ENCODE assay signal across 16 cellular contexts in the genomic region with DNA sequence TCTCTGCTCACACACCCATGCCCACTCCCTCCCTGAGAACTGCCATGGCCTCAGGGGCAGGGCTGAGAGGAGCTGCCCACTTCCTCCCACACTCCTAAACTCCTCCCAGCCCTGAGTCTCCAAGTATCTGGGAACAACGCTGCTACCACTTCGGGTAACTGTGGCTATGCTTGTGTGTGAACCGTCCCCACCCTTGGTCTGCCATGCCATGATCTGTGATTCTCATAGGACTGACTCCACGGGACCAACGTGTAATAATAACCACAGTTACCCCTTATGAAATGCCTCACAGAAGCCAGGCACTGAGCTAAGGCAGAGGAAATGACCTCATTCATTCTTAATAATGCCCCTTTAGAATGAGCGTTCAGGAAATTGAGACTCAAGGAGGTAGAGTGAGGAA.
DNase-seq lines count a peak whose midpoint lies in the region; ATAC-seq, FAIRE-seq and TF ChIP-seq lines count a peak whose summit lies in the region.
"Had no signal": no experiment of that assay in that cellular context is flagged by ENCODE, and none has a peak within 500 bp of the region (broad histone marks: within the 10 kb centered on the region; RNA-seq: fewer than 3 reads in every experiment).

No MANE protein-coding gene starts in this region.

- in situ Hi-C loops in brain microvascular endothelial cell (cut with HindIII; ENCODE audit: low pct_ligation_motif_present, low sequenced_read_pairs) = no loop called here

- FAIRE-seq in HTR-8/SVneo (lab: Jason Lieb, UNC) = peak; percentile 79

- intact Hi-C loops in CD14-positive monocyte (cut with micrococcal nuclease) = no loop called here
- intact Hi-C loops in lower lobe of right lung (cut with DNase I) = no loop called here

- H3K4me1 ChIP-seq in lower lobe of right lung = peaks cover 10% of the 10 kb centered on the region
- H3K4me1 ChIP-seq: Peyer's patch had no signal

- no peaks in the 10 kb centered on the region for H3K9me3 Mint-ChIP-seq in CD14-positive monocyte

- ATAC-seq in lower lobe of right lung (peak; percentile 45 to 72), GM18858 (IDR thresholded peaks at IDR 0.05; ENCODE audit: unreplicated experiment) (no peak)

- H3K27me3 Mint-ChIP-seq in CD14-positive monocyte (ENCODE audit: low read depth in 3 of 3) = peaks cover 0 to 7% (median 2%) of the 10 kb centered on the region in 3 donors

- TF ChIP-seq CTCF in CD14-positive monocyte (IDR thresholded peaks at IDR 0.05) = no peak
- no peak for TF ChIP-seq CTCF in brain microvascular endothelial cell (IDR thresholded peaks at IDR 0.05; ENCODE audit: low read depth, low read length, missing control alignments)
- TF ChIP-seq CTCF in lower lobe of right lung (IDR thresholded peaks at IDR 0.05) = no peak

- peak overlapping the region in 1 of 2 donors; percentile 67 for H3K4me3 Mint-ChIP-seq in CD14-positive monocyte
- H3K4me3 Mint-ChIP-seq: B cell had no signal

- H3K36me3 ChIP-seq in brain microvascular endothelial cell (replicated peaks) (no peaks in the 10 kb centered on the region), lower lobe of right lung (no peaks in the 10 kb centered on the region)
- H3K36me3 ChIP-seq: Peyer's patch had no signal

- no peaks in the 10 kb centered on the region for H3K27me3 ChIP-seq in brain microvascular endothelial cell (replicated peaks)
- H3K27me3 ChIP-seq in lower lobe of right lung (ENCODE audit: low read depth) = no peaks in the 10 kb centered on the region
- H3K27me3 ChIP-seq: Peyer's patch had no signal

- DNase-seq in CD14-positive monocyte (ENCODE audit: low spot score) (no peak), HTR-8/SVneo (ENCODE audit: insufficient read length, low spot score) (peak; percentile 13), brain microvascular endothelial cell (peak; percentile 11), lower lobe of right lung (no peak), dedifferentiated amniotic fluid mesenchymal stem cell (ENCODE audit: extremely low spot score) (no peak), HK-2 (ENCODE audit: unreplicated experiment) (no peak)
- DNase-seq in stimulated activated CD4-positive, alpha-beta T cell treated with anti-CD3 and anti-CD28 coated beads, Interleukin-4, amount 100 ng/mL, for 4 hours = no peak
- DNase-seq: activated CD4-positive, CD25-positive, alpha-beta regulatory T cell; activated effector memory CD4-positive, alpha-beta T cell treated with Interleukin-2 at 50 U/mL for 16 hours; NCI-H2081; NCI-H526 treated with DMSO at 0.1 percent for 48 hours; Peyer's patch; T-helper 1 cell had no signal

- H3K36me3 Mint-ChIP-seq in CD14-positive monocyte = no peaks in the 10 kb centered on the region

- H3K4me3 ChIP-seq in brain microvascular endothelial cell (ENCODE audit: low read depth, low read length) = no peak overlapping the region
- no peak overlapping the region for H3K4me3 ChIP-seq in lower lobe of right lung
- H3K4me3 ChIP-seq: Peyer's patch had no signal

- peaks cover 23% of the 10 kb centered on the region for H3K4me1 Mint-ChIP-seq in CD14-positive monocyte
- H3K4me1 Mint-ChIP-seq: B cell had no signal

- H3K27ac Mint-ChIP-seq in CD14-positive monocyte = peak overlapping the region; percentile 15 to 72 (median 68)
- H3K27ac Mint-ChIP-seq: B cell, progenitor cell of endocrine pancreas had no signal

- no peaks in the 10 kb centered on the region for H3K9me3 ChIP-seq in lower lobe of right lung
- H3K9me3 ChIP-seq: Peyer's patch had no signal

- H3K27ac ChIP-seq in brain microvascular endothelial cell = no peak overlapping the region
- no peak overlapping the region for H3K27ac ChIP-seq in lower lobe of right lung
- H3K27ac ChIP-seq: Peyer's patch had no signal

Comparison
In these comparisons a context has a peak if more than half of its experiments do, and no peak if none do; other contexts are left out.
1. DNase-seq: peak in HTR-8/SVneo (single experiment) and brain microvascular endothelial cell (single experiment); none in CD14-positive monocyte (single experiment), lower lobe of right lung (single experiment), stimulated activated CD4-positive, alpha-beta T cell treated with anti-CD3 and anti-CD28 coated beads, Interleukin-4, amount 100 ng/mL, for 4 hours (0 of 2), dedifferentiated amniotic fluid mesenchymal stem cell (single experiment) and HK-2 (single experiment).